ENCODE assay signal across 23 cellular contexts in the genomic region with DNA sequence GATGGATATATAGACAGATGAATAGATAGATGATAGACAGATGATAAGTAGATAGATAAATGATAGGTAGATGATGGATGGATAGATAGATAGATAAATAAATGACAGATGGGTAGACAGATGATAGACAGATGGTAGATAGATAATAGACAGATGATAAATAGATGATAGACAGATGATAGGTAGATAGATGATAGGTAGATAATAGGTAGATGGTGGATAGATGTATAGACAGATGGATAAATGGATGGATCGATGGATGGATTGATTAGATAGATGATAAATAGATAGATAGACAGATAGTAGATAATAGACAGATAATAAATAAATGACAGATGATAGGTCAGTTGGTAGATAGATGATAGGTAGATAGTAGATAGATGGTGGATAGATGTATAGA.
"Had no signal": no experiment of that assay in that cellular context is flagged by ENCODE, and none has a peak within 500 bp of the region (broad histone marks: within the 10 kb centered on the region; RNA-seq: fewer than 3 reads in every experiment).

No MANE protein-coding gene starts in this region.

- H3K9ac ChIP-seq: SK-N-SH had no signal

- H3K9me2 ChIP-seq: SK-N-SH had no signal

- H3K4me3 Mint-ChIP-seq: T-cell had no signal

- H3K27me3 ChIP-seq: MG63 had no signal

- DNase-seq: Karpas-422, KG1, MG63, NCI-H1092, NCI-H1105 treated with DMSO at 0.1 percent for 48 hours, NCI-H1417 treated with DMSO at 0.1 percent for 48 hours, NCI-H146, NCI-H1694 treated with DMSO at 0.1 percent for 48 hours, NCI-H1930, NCI-H2081, NCI-H2171, NCI-H226, NCI-H446, NCI-H510A, NCI-H524 treated with DMSO at 0.1 percent for 48 hours, NCI-H69, NCI-H774, RPMI8226, SHP77, SK-N-SH, SW 1271, T-cell had no signal

- H3K9me3 Mint-ChIP-seq: T-cell had no signal

- H3K4me3 ChIP-seq: MG63 had no signal

- H3K36me3 ChIP-seq: MG63 had no signal

- H3K9me3 ChIP-seq: SK-N-SH had no signal

- H3K36me3 Mint-ChIP-seq: T-cell had no signal

- H3K4me1 Mint-ChIP-seq: T-cell had no signal

- ATAC-seq: T-cell had no signal

- H3K27ac ChIP-seq: HL-60 had no signal

- H3K27ac Mint-ChIP-seq: T-cell had no signal

- H3K4me2 ChIP-seq: SK-N-SH had no signal
